Comparison of ENCODE assay signal across 10 cellular contexts in the genomic region with DNA sequence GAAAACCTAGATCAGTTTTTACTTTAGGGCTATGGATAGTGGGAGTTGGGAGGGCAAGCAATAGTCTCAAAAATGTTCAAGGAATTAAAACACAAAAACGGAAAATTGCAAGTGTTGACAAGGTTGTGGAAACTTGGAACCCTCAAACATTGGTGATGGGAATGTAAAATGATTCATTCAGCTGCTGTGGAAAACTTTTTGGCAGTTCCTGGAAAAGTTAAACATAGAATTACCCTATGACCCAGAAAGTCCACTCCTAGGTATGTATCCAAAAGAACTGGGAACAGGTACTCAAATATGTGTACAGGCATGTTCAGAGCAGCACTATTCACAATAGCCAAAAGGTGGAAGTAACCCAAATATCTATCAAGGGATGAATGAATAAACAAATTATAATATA. TPM values are rescaled to one million over a fixed set of nuclear protein-coding genes. Genes with fewer than 3 reads are reported as not detected.
DNase-seq lines count a peak whose midpoint lies in the region; ATAC-seq lines count a peak whose summit lies in the region.
"Had no signal": no experiment of that assay in that cellular context is flagged by ENCODE, and none has a peak within 500 bp of the region (broad histone marks: within the 10 kb centered on the region; RNA-seq: fewer than 3 reads in every experiment).

No MANE protein-coding gene starts in this region.

- peak overlapping the region; percentile 87 for H3K4me3 Mint-ChIP-seq in activated T-cell treated with anti-CD3 and anti-CD28 coated beads, Interleukin-2, amount 50 U/mL, for 24 hours
- H3K4me3 Mint-ChIP-seq in activated T-helper 17 cell treated with anti-CD3 and anti-CD28 coated beads, Interleukin-2, amount 50 U/mL, for 72 hours, result peak overlapping the region; percentile 99
- H3K4me3 Mint-ChIP-seq in immature natural killer cell, result peak overlapping the region; percentile 87 to 96 (median 96)

- H3K27ac Mint-ChIP-seq in activated T-cell treated with anti-CD3 and anti-CD28 coated beads, Interleukin-2, amount 50 U/mL, for 24 hours, result peak overlapping the region; percentile 92
- peak overlapping the region; percentile 96 for H3K27ac Mint-ChIP-seq in activated T-helper 17 cell treated with anti-CD3 and anti-CD28 coated beads, Interleukin-2, amount 50 U/mL, for 72 hours
- H3K27ac Mint-ChIP-seq in immature natural killer cell, result peak overlapping the region in 3 of 6 donors; percentile 11 to 92 (median 49)

- H3K36me3 ChIP-seq in subcutaneous abdominal adipose tissue (ENCODE audit: control insufficient read depth in 5 of 5, insufficient read depth in 5 of 5, low read length in 5 of 5), result no peaks in the 10 kb centered on the region

- H3K27ac ChIP-seq in subcutaneous abdominal adipose tissue (ENCODE audit: low read depth, low read length), result peak overlapping the region; percentile 78

- peaks cover 34% of the 10 kb centered on the region for H3K4me1 Mint-ChIP-seq in activated T-cell treated with anti-CD3 and anti-CD28 coated beads, Interleukin-2, amount 50 U/mL, for 24 hours (ENCODE audit: low read depth)
- H3K4me1 Mint-ChIP-seq in activated T-helper 17 cell treated with anti-CD3 and anti-CD28 coated beads, Interleukin-2, amount 50 U/mL, for 72 hours, result peaks cover 29% of the 10 kb centered on the region
- peaks cover 17 to 34% of the 10 kb centered on the region in 2 donors for H3K4me1 Mint-ChIP-seq in immature natural killer cell

- H3K4me1 ChIP-seq in subcutaneous abdominal adipose tissue (ENCODE audit: control insufficient read depth in 5 of 5, insufficient read depth in 5 of 5, low read length in 5 of 5), result peaks cover 2 to 31% (median 28%) of the 10 kb centered on the region in 5 donors

- peaks cover 4% of the 10 kb centered on the region for H3K36me3 Mint-ChIP-seq in activated T-cell treated with anti-CD3 and anti-CD28 coated beads, Interleukin-2, amount 50 U/mL, for 24 hours (ENCODE audit: low read depth)
- peaks cover 18% of the 10 kb centered on the region for H3K36me3 Mint-ChIP-seq in activated T-helper 17 cell treated with anti-CD3 and anti-CD28 coated beads, Interleukin-2, amount 50 U/mL, for 72 hours (ENCODE audit: low read depth)
- peaks cover 0 to 8% (median 0%) of the 10 kb centered on the region in 3 donors for H3K36me3 Mint-ChIP-seq in immature natural killer cell

- ATAC-seq in activated T-helper 17 cell treated with anti-CD3 and anti-CD28 coated beads, Interleukin-2, amount 50 U/mL, for 72 hours (replicated peaks), result no peak
- ATAC-seq in GM21526 (IDR thresholded peaks at IDR 0.05; ENCODE audit: low FRiP score, unreplicated experiment), result no peak

- H3K27me3 ChIP-seq in subcutaneous abdominal adipose tissue (ENCODE audit: control insufficient read depth in 5 of 5, insufficient read depth in 4 of 5, low read length in 5 of 5), result no peaks in the 10 kb centered on the region

- H3K9me3 Mint-ChIP-seq in activated T-cell treated with anti-CD3 and anti-CD28 coated beads, Interleukin-2, amount 50 U/mL, for 24 hours, result no peaks in the 10 kb centered on the region
- H3K9me3 Mint-ChIP-seq in activated T-helper 17 cell treated with anti-CD3 and anti-CD28 coated beads, Interleukin-2, amount 50 U/mL, for 72 hours, result no peaks in the 10 kb centered on the region
- H3K9me3 Mint-ChIP-seq in immature natural killer cell, result no peaks in the 10 kb centered on the region

- H3K9ac ChIP-seq in subcutaneous abdominal adipose tissue (ENCODE audit: low read length in 5 of 5), result no peak overlapping the region

- DNase-seq in activated T-cell treated with anti-CD3 and anti-CD28 coated beads, Interleukin-2, amount 50 U/mL, for 24 hours, result no peak
- no peak for DNase-seq in activated T-cell treated with anti-CD3 and anti-CD28 coated beads, Interleukin-2, amount 50 U/mL, for 1 hour
- DNase-seq in immature natural killer cell (no peak), GM03348 (ENCODE audit: low spot score) (no peak)
- DNase-seq in stimulated activated naive CD4-positive, alpha-beta T cell treated with Interleukin-2 at 50 U/mL for 16 hours (lab: John Stamatoyannopoulos, UW), result no peak
- DNase-seq: NCI-H82 had no signal

- H3K9me3 ChIP-seq in subcutaneous abdominal adipose tissue (ENCODE audit: control insufficient read depth in 5 of 5, low read length in 5 of 5), result no peaks in the 10 kb centered on the region

- peaks cover 9% of the 10 kb centered on the region for H3K27me3 Mint-ChIP-seq in activated T-cell treated with anti-CD3 and anti-CD28 coated beads, Interleukin-2, amount 50 U/mL, for 24 hours
- H3K27me3 Mint-ChIP-seq in activated T-helper 17 cell treated with anti-CD3 and anti-CD28 coated beads, Interleukin-2, amount 50 U/mL, for 72 hours, result peaks cover 3% of the 10 kb centered on the region
- peaks cover 2 to 9% (median 5%) of the 10 kb centered on the region in 3 donors for H3K27me3 Mint-ChIP-seq in immature natural killer cell (ENCODE audit: low read depth in 3 of 3)

- no peak overlapping the region for H3K4me3 ChIP-seq in subcutaneous abdominal adipose tissue (ENCODE audit: low read depth in 1 of 5, low read length in 5 of 5)

RNA-seq across cellular contexts. Expression of a gene that starts 1.2 kb away (rescaled TPM):
- total RNA-seq in activated T-helper 17 cell treated with anti-CD3 and anti-CD28 coated beads, Interleukin-2, amount 50 U/mL, for 72 hours, result 10 to 100 TPM; 17.3 to 23.3 TPM
- polyA plus RNA-seq in immature natural killer cell, result 10 to 100 TPM in 1 of 3 donors, 1 to 10 TPM in 2; 3.3 to 10.0 (median 6.6) TPM

RNA-seq across cellular contexts. Expression of a gene that starts 47.2 kb away (rescaled TPM):
- under 1 TPM in 1 of 2 donors, not detected in 1; 0.37 TPM for total RNA-seq in activated T-helper 17 cell treated with anti-CD3 and anti-CD28 coated beads, Interleukin-2, amount 50 U/mL, for 72 hours
- not detected for polyA plus RNA-seq in immature natural killer cell
- total RNA-seq: lower leg skin had no signal
